Comparison of ENCODE assay signal across 1 cellular context in genomic region chr17:55446581-55447205, GRCh38.
TF ChIP-seq lines count a peak whose summit lies in the region.

No MANE protein-coding gene starts in this region.

TF ChIP-seq in HepG2, 621 proteins besides CTCF, POLR2A, EP300 and RAD21 (continued from another document and continues in another):
- TF ChIP-seq AHDC1 (CRISPR knock-in tag; IDR thresholded peaks at IDR 0.05; ENCODE audit: borderline replicate concordance) (peak; percentile 98), KLF6 (CRISPR knock-in tag; IDR thresholded peaks at IDR 0.05) (no peak), MXD3 (CRISPR knock-in tag; IDR thresholded peaks at IDR 0.05) (no peak), GTF3A (CRISPR knock-in tag; conservative IDR thresholded peaks at IDR 0.05) (0 out of 2 replicates have a peak, but pooled peaks have one; percentile 80), GATA4 (IDR thresholded peaks at IDR 0.05; ENCODE audit: borderline replicate concordance, low read depth) (peak; percentile 99), POLR2AphosphoS5 (IDR thresholded peaks at IDR 0.05; ENCODE audit: low read depth, low read length) (peak; percentile 60), ZNF75D (CRISPR knock-in tag; IDR thresholded peaks at IDR 0.05; ENCODE audit: borderline replicate concordance) (no peak), CSRNP2 (CRISPR knock-in tag; conservative IDR thresholded peaks at IDR 0.05; ENCODE audit: low read depth) (no peak), ARID3A (IDR thresholded peaks at IDR 0.05; ENCODE audit: low read depth, low read length) (peak; percentile 96), MNT (IDR thresholded peaks at IDR 0.05) (no peak), ZNF552 (CRISPR knock-in tag; IDR thresholded peaks at IDR 0.05; ENCODE audit: borderline replicate concordance) (no peak), IRF1 (CRISPR knock-in tag; IDR thresholded peaks at IDR 0.05; ENCODE audit: low read depth) (no peak), SP4 (CRISPR knock-in tag; IDR thresholded peaks at IDR 0.05) (no peak), ELF1 (CRISPR knock-in tag; IDR thresholded peaks at IDR 0.05) (no peak), BRCA1 (CRISPR knock-in tag; IDR thresholded peaks at IDR 0.05) (peak; percentile 77; the same call in 1 of the 2 replicates), ZNF556 (CRISPR knock-in tag; IDR thresholded peaks at IDR 0.05; ENCODE audit: borderline replicate concordance) (peak; percentile 58; the same call in 1 of the 2 replicates), TMF1 (CRISPR knock-in tag; IDR thresholded peaks at IDR 0.05; ENCODE audit: low read depth) (no peak), ZKSCAN1 (IDR thresholded peaks at IDR 0.05; ENCODE audit: low read length) (no peak), TOE1 (CRISPR knock-in tag; IDR thresholded peaks at IDR 0.05) (peak; percentile 62; the same call in 1 of the 2 replicates), SIX4 (CRISPR knock-in tag; IDR thresholded peaks at IDR 0.05) (peak; percentile 72), ELF3 (CRISPR knock-in tag; IDR thresholded peaks at IDR 0.05) (peak; percentile 97), ZNF530 (CRISPR knock-in tag; IDR thresholded peaks at IDR 0.05; ENCODE audit: low read depth) (no peak), CCAR2 (optimal IDR thresholded peaks at IDR 0.05; ENCODE audit: low read depth, low read length) (no peak), ZNF20 (CRISPR knock-in tag; IDR thresholded peaks at IDR 0.05) (no peak), ELF4 (CRISPR knock-in tag; IDR thresholded peaks at IDR 0.05; ENCODE audit: borderline replicate concordance) (peak; percentile 78; the same call in 1 of the 2 replicates), ZNF639 (CRISPR knock-in tag; conservative IDR thresholded peaks at IDR 0.05) (no peak), GTF2F1 (IDR thresholded peaks at IDR 0.05; ENCODE audit: low read length) (no peak), TRIM22 (IDR thresholded peaks at IDR 0.05) (no peak), ZNF747 (CRISPR knock-in tag; IDR thresholded peaks at IDR 0.05; ENCODE audit: borderline replicate concordance) (no peak), IKZF1 (IDR thresholded peaks at IDR 0.05) (no peak), ZBTB39 (CRISPR knock-in tag; IDR thresholded peaks at IDR 0.05) (peak; percentile 83; the same call in 1 of the 2 replicates), CBX2 (IDR thresholded peaks at IDR 0.05; ENCODE audit: low read depth, low read length) (no peak), CBX2 (CRISPR knock-in tag; IDR thresholded peaks at IDR 0.05; ENCODE audit: low read depth) (no peak), PBX2 (CRISPR knock-in tag; IDR thresholded peaks at IDR 0.05) (no peak), PAWR (CRISPR knock-in tag; IDR thresholded peaks at IDR 0.05; ENCODE audit: borderline replicate concordance) (no peak), ZNF331 (CRISPR knock-in tag; IDR thresholded peaks at IDR 0.05) (peak; percentile 63; the same call in 1 of the 2 replicates), ZNF451 (CRISPR knock-in tag; IDR thresholded peaks at IDR 0.05) (no peak), ZNF296 (CRISPR knock-in tag; conservative IDR thresholded peaks at IDR 0.05) (no peak), ARHGAP35 (CRISPR knock-in tag; IDR thresholded peaks at IDR 0.05; ENCODE audit: borderline replicate concordance) (no peak), RARA (CRISPR knock-in tag; IDR thresholded peaks at IDR 0.05) (peak; percentile 94), ZNF749 (CRISPR knock-in tag; IDR thresholded peaks at IDR 0.05; ENCODE audit: borderline replicate concordance) (peak; percentile 36; the same call in 1 of the 2 replicates), MAFF (IDR thresholded peaks at IDR 0.05; ENCODE audit: low read depth, low read length) (no peak), ZNF670 (CRISPR knock-in tag; IDR thresholded peaks at IDR 0.05; ENCODE audit: borderline replicate concordance) (0 out of 2 replicates have a peak, but pooled peaks have one; percentile 59), PAF1 (CRISPR knock-in tag; IDR thresholded peaks at IDR 0.05) (no peak)
